In the genomic region with DNA sequence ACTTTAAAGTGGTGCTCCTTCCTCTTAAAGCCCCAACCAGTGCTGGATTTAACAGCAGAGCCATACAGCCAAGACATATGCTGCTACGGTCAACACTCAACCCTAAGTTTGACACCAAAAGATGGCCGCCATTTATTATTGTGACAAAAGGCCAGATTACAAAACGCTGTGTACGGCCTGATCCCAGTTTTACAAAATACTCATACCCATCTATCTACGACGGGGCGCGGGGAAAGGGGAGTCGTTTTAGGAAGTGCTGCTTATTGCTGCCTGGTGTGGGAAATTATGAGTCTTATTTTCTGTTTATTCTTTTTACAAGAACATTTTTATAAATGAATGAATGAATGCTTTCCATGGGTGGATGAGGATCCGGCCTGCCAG, we compare ENCODE assay signal across 1 cellular context.
TF ChIP-seq lines count a peak whose summit lies in the region.

No MANE protein-coding gene starts in this region.

TF ChIP-seq in liver, 16 proteins besides CTCF, POLR2A, EP300 and RAD21 (continued from another document):
- TF ChIP-seq GABPA (IDR thresholded peaks at IDR 0.05 in 1 of 2, conservative IDR thresholded peaks at IDR 0.05 in 1 of 2) (no peak), RXRA (IDR thresholded peaks at IDR 0.05) (no peak), EGR1 (IDR thresholded peaks at IDR 0.05; ENCODE audit: low read depth in 2 of 2) (no peak), SP1 (IDR thresholded peaks at IDR 0.05) (no peak), NR2F2 (IDR thresholded peaks at IDR 0.05) (no peak), HNF4A (conservative IDR thresholded peaks at IDR 0.05) (no peak), HNF4G (IDR thresholded peaks at IDR 0.05) (no peak)
- TF ChIP-seq, protein P1, sequence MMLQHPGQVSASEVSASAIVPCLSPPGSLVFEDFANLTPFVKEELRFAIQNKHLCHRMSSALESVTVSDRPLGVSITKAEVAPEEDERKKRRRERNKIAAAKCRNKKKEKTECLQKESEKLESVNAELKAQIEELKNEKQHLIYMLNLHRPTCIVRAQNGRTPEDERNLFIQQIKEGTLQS (IDR thresholded peaks at IDR 0.05): no peak
